In genomic region chr1:159239551-159240220, GRCh38 we compare ENCODE assay signal across 14 cellular contexts. TPM values are rescaled to one million over a fixed set of nuclear protein-coding genes. Genes with fewer than 3 reads are reported as not detected.
A peak's percentile ranks its signal among the peaks of the same experiment; 100 is the strongest.
DNase-seq lines count a peak whose midpoint lies in the region; ATAC-seq, FAIRE-seq and TF ChIP-seq lines count a peak whose summit lies in the region.
"Had no signal": no experiment of that assay in that cellular context is flagged by ENCODE, and none has a peak within 500 bp of the region (broad histone marks: within the 10 kb centered on the region; RNA-seq: fewer than 3 reads in every experiment).

No MANE protein-coding gene starts in this region.

- peaks cover 10% of the 10 kb centered on the region for H3K9me3 Mint-ChIP-seq in nephron progenitor cell
- no peaks in the 10 kb centered on the region for H3K9me3 Mint-ChIP-seq in activated CD4-positive, alpha-beta T cell treated with anti-CD3 and anti-CD28 coated beads, Interleukin-2, amount 10 ng/mL, durations not matched to agents 7 days and 5 days
- H3K9me3 Mint-ChIP-seq in activated T-helper 2 cell treated with anti-CD3 and anti-CD28 coated beads, Interferon-gamma antibody, Interleukin-2, Interleukin-4, amounts not matched to agents 10 μg/mL and 5 μg/mL and 100 μg/mL, durations not matched to agents 14 hours and 24 hours and 36 hours: no peaks in the 10 kb centered on the region

- H3K27ac Mint-ChIP-seq in nephron progenitor cell: no peak overlapping the region
- H3K27ac Mint-ChIP-seq in activated CD4-positive, alpha-beta T cell treated with anti-CD3 and anti-CD28 coated beads, Interleukin-2, amount 10 ng/mL, durations not matched to agents 7 days and 5 days: no peak overlapping the region
- H3K27ac Mint-ChIP-seq in activated T-helper 2 cell treated with anti-CD3 and anti-CD28 coated beads, Interferon-gamma antibody, Interleukin-2, Interleukin-4, amounts not matched to agents 10 μg/mL and 5 μg/mL and 100 μg/mL, durations not matched to agents 14 hours and 24 hours and 36 hours: no peak overlapping the region

- CTCF ChIA-PET in activated CD4-positive, alpha-beta T cell treated with anti-CD3 and anti-CD28 coated beads, Interleukin-2, amount 10 ng/mL, durations not matched to agents 7 days and 5 days (lab: Charles Lee): no interaction called here

- peaks cover 7% of the 10 kb centered on the region for H3K27me3 Mint-ChIP-seq in nephron progenitor cell (ENCODE audit: low read depth, poor library complexity)
- H3K27me3 Mint-ChIP-seq in activated CD4-positive, alpha-beta T cell treated with anti-CD3 and anti-CD28 coated beads, Interleukin-2, amount 10 ng/mL, durations not matched to agents 7 days and 5 days: peaks cover 15% of the 10 kb centered on the region
- no peaks in the 10 kb centered on the region for H3K27me3 Mint-ChIP-seq in activated T-helper 2 cell treated with anti-CD3 and anti-CD28 coated beads, Interferon-gamma antibody, Interleukin-2, Interleukin-4, amounts not matched to agents 10 μg/mL and 5 μg/mL and 100 μg/mL, durations not matched to agents 14 hours and 24 hours and 36 hours (ENCODE audit: low read depth)

- no peaks in the 10 kb centered on the region for H3K4me1 Mint-ChIP-seq in nephron progenitor cell
- H3K4me1 Mint-ChIP-seq in activated CD4-positive, alpha-beta T cell treated with anti-CD3 and anti-CD28 coated beads, Interleukin-2, amount 10 ng/mL, durations not matched to agents 7 days and 5 days: peaks cover 3% of the 10 kb centered on the region
- H3K4me1 Mint-ChIP-seq in activated T-helper 2 cell treated with anti-CD3 and anti-CD28 coated beads, Interferon-gamma antibody, Interleukin-2, Interleukin-4, amounts not matched to agents 10 μg/mL and 5 μg/mL and 100 μg/mL, durations not matched to agents 14 hours and 24 hours and 36 hours (ENCODE audit: low read depth): no peaks in the 10 kb centered on the region

- H3K36me3 Mint-ChIP-seq in nephron progenitor cell (ENCODE audit: low read depth): no peaks in the 10 kb centered on the region
- H3K36me3 Mint-ChIP-seq in activated CD4-positive, alpha-beta T cell treated with anti-CD3 and anti-CD28 coated beads, Interleukin-2, amount 10 ng/mL, durations not matched to agents 7 days and 5 days (ENCODE audit: low read depth): no peaks in the 10 kb centered on the region
- no peaks in the 10 kb centered on the region for H3K36me3 Mint-ChIP-seq in activated T-helper 2 cell treated with anti-CD3 and anti-CD28 coated beads, Interferon-gamma antibody, Interleukin-2, Interleukin-4, amounts not matched to agents 10 μg/mL and 5 μg/mL and 100 μg/mL, durations not matched to agents 14 hours and 24 hours and 36 hours (ENCODE audit: low read depth)

- TF ChIP-seq POLR2A in GM12891 (IDR thresholded peaks at IDR 0.05; ENCODE audit: low read depth, low read length): no peak

- peak; percentile 94 for ATAC-seq in GM19351 (IDR thresholded peaks at IDR 0.05; ENCODE audit: unreplicated experiment)
- ATAC-seq in HG02798 (IDR thresholded peaks at IDR 0.05; ENCODE audit: poor library complexity, unreplicated experiment): peak; percentile 90

- H3K4me3 Mint-ChIP-seq in nephron progenitor cell: no peak overlapping the region
- no peak overlapping the region for H3K4me3 Mint-ChIP-seq in activated CD4-positive, alpha-beta T cell treated with anti-CD3 and anti-CD28 coated beads, Interleukin-2, amount 10 ng/mL, durations not matched to agents 7 days and 5 days
- H3K4me3 Mint-ChIP-seq in activated T-helper 2 cell treated with anti-CD3 and anti-CD28 coated beads, Interferon-gamma antibody, Interleukin-2, Interleukin-4, amounts not matched to agents 10 μg/mL and 5 μg/mL and 100 μg/mL, durations not matched to agents 14 hours and 24 hours and 36 hours (ENCODE audit: low read depth): no peak overlapping the region

- POLR2A ChIA-PET in activated CD4-positive, alpha-beta T cell treated with anti-CD3 and anti-CD28 coated beads, Interleukin-2, amount 10 ng/mL, durations not matched to agents 7 days and 5 days (lab: Charles Lee): no interaction called here

- DNase-seq in GM12891 (ENCODE audit: insufficient read length, low spot score) (peak; percentile 19), M059J (ENCODE audit: low read depth) (peak; percentile 14), nephron progenitor cell (no peak)
- DNase-seq in stimulated activated naive CD4-positive, alpha-beta T cell (lab: John Stamatoyannopoulos, UW): no peak
- no peak for DNase-seq in activated CD4-positive, alpha-beta T cell treated with anti-CD3 and anti-CD28 coated beads, Interleukin-2, amount 10 ng/mL, durations not matched to agents 7 days and 5 days
- DNase-seq in activated T-helper 2 cell treated with anti-CD3 and anti-CD28 coated beads, Interferon-gamma antibody, Interleukin-2, Interleukin-4, amounts not matched to agents 10 μg/mL and 5 μg/mL and 100 μg/mL, durations not matched to agents 14 hours and 24 hours and 36 hours (ENCODE audit: low spot score): no peak
- DNase-seq: activated CD8-positive, alpha-beta memory T cell treated with anti-CD3 and anti-CD28 coated beads, Interleukin-2, amount 50 U/mL, for 4 hours; NCI-H2227 treated with DMSO at 0.1 percent for 48 hours; stimulated activated CD4-positive, alpha-beta T cell treated with anti-CD3 and anti-CD28 coated beads, Interleukin-2, amount 100 ng/mL, for 24 hours had no signal

- TF ChIP-seq CTCF in nephron progenitor cell (IDR thresholded peaks at IDR 0.05): no peak

- intact Hi-C loops in activated T-helper 2 cell treated with anti-CD3 and anti-CD28 coated beads, Interferon-gamma antibody, Interleukin-2, Interleukin-4, amounts not matched to agents 10 μg/mL and 5 μg/mL and 100 μg/mL, durations not matched to agents 14 hours and 24 hours and 36 hours (cut with micrococcal nuclease): no loop called here

- FAIRE-seq in GM12891 (lab: Jason Lieb, UNC): peak; percentile 76

TF ChIP-seq in GM12891, 5 proteins besides CTCF, POLR2A, EP300 and RAD21:
- TF ChIP-seq PAX5 (IDR thresholded peaks at IDR 0.05; ENCODE audit: insufficient read depth, low read length, severe bottlenecking) (no peak), SPI1 (IDR thresholded peaks at IDR 0.05; ENCODE audit: low read depth, low read length) (no peak), TAF1 (IDR thresholded peaks at IDR 0.05; ENCODE audit: low read depth, low read length) (no peak), POU2F2 (IDR thresholded peaks at IDR 0.05; ENCODE audit: low read depth, low read length) (no peak), POLR2AphosphoS5 (IDR thresholded peaks at IDR 0.05; ENCODE audit: low read depth, low read length) (no peak)

RNA-seq across cellular contexts. Expression of gene ACKR1, which starts 35.0 kb away (rescaled TPM):
- polyA plus RNA-seq in GM12891 (2012; ENCODE audit: low read depth, missing spikeins): 1.3 TPM
- not detected in 2 replicates for total RNA-seq in M059J (2014; rRNA removed; shearing (Covaris generic))
- not detected for total RNA-seq in activated CD4-positive, alpha-beta T cell treated with anti-CD3 and anti-CD28 coated beads, Interleukin-2, amount 10 ng/mL, durations not matched to agents 7 days and 5 days
- total RNA-seq in activated T-helper 2 cell treated with anti-CD3 and anti-CD28 coated beads, Interferon-gamma antibody, Interleukin-2, Interleukin-4, amounts not matched to agents 10 μg/mL and 5 μg/mL and 100 μg/mL, durations not matched to agents 14 hours and 24 hours and 36 hours: not detected in 2 replicates
- total RNA-seq: fibroblast of lung, HT-29, kidney epithelial cell had no signal
- polyA plus RNA-seq: fibroblast of lung had no signal

Comparison
In these comparisons a context has a peak if more than half of its experiments do, and no peak if none do; other contexts are left out.
1. DNase-seq: peak in GM12891 (single experiment) and M059J (single experiment); none in nephron progenitor cell (single experiment), stimulated activated naive CD4-positive, alpha-beta T cell (0 of 6), activated CD4-positive, alpha-beta T cell treated with anti-CD3 and anti-CD28 coated beads, Interleukin-2, amount 10 ng/mL, durations not matched to agents 7 days and 5 days (single experiment) and activated T-helper 2 cell treated with anti-CD3 and anti-CD28 coated beads, Interferon-gamma antibody, Interleukin-2, Interleukin-4, amounts not matched to agents 10 μg/mL and 5 μg/mL and 100 μg/mL, durations not matched to agents 14 hours and 24 hours and 36 hours (single experiment).